In the genomic region with DNA sequence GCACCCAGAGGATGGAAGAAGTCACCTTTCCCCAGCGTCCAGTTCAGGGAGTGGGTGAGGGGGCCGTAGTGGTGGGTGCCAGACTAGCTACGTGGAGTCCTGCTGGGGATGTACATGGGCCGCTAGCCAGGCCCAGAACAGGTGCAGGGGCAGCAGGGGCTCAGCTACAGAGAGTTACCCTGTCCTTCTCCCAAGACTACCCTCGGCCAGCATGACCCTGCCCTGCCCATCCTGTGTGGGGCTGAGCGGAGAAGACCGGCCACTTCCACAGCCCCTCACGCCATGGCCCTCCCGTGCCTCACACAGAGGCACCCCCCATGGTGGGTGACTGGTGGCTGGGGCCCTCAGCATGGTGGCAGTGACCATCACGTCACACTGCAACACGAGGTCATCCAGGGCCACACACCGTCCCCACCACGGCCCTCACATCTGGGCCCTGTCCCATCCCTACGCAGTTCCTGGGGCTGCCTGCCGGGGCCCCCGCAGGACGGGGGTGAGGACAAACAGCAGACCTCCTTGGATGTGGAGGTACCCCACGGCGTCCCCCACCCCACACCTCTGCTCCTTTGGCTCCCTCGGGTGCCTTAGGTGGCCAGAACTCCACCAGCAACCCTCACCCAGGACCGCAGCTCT, we compare ENCODE assay signal across 1 cellular context.
TF ChIP-seq lines count a peak whose summit lies in the region.

No MANE protein-coding gene starts in this region.

TF ChIP-seq in IMR-90, 13 proteins besides CTCF, POLR2A, EP300 and RAD21:
- TF ChIP-seq CEBPB (IDR thresholded peaks at IDR 0.05; ENCODE audit: low read depth, low read length) (no peak), RCOR1 (IDR thresholded peaks at IDR 0.05; ENCODE audit: insufficient replicate concordance, low read length) (no peak), CHD1 (IDR thresholded peaks at IDR 0.05; ENCODE audit: low read depth, low read length) (no peak), BHLHE40 (IDR thresholded peaks at IDR 0.05; ENCODE audit: low read depth, low read length) (no peak), RFX5 (IDR thresholded peaks at IDR 0.05; ENCODE audit: low read depth, low read length) (no peak), SMC3 (IDR thresholded peaks at IDR 0.05; ENCODE audit: low read depth, low read length) (no peak), MAZ (IDR thresholded peaks at IDR 0.05; ENCODE audit: borderline replicate concordance, low read depth, low read length) (no peak), MAFK (IDR thresholded peaks at IDR 0.05; ENCODE audit: low read depth, low read length) (no peak), FOS (IDR thresholded peaks at IDR 0.05; ENCODE audit: low read depth, low read length) (no peak), MXI1 (IDR thresholded peaks at IDR 0.05; ENCODE audit: borderline replicate concordance, low read depth, low read length) (no peak), NFE2L2 (IDR thresholded peaks at IDR 0.05; ENCODE audit: low read depth, low read length) (no peak)
- TF ChIP-seq, protein P1, sequence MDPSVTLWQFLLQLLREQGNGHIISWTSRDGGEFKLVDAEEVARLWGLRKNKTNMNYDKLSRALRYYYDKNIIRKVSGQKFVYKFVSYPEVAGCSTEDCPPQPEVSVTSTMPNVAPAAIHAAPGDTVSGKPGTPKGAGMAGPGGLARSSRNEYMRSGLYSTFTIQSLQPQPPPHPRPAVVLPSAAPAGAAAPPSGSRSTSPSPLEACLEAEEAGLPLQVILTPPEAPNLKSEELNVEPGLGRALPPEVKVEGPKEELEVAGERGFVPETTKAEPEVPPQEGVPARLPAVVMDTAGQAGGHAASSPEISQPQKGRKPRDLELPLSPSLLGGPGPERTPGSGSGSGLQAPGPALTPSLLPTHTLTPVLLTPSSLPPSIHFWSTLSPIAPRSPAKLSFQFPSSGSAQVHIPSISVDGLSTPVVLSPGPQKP (IDR thresholded peaks at IDR 0.05; ENCODE audit: borderline replicate concordance, low read depth, low read length), result no peak
- TF ChIP-seq, protein P2, sequence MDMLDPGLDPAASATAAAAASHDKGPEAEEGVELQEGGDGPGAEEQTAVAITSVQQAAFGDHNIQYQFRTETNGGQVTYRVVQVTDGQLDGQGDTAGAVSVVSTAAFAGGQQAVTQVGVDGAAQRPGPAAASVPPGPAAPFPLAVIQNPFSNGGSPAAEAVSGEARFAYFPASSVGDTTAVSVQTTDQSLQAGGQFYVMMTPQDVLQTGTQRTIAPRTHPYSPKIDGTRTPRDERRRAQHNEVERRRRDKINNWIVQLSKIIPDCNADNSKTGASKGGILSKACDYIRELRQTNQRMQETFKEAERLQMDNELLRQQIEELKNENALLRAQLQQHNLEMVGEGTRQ (IDR thresholded peaks at IDR 0.05; ENCODE audit: low read depth, low read length), result no peak
